8 cellular contexts compared by ENCODE assay signal in genomic region chr18:12990662-12990976, GRCh38. TPM values are rescaled to one million over a fixed set of nuclear protein-coding genes. Genes with fewer than 3 reads are reported as not detected.
DNase-seq lines count a peak whose midpoint lies in the region; ATAC-seq and TF ChIP-seq lines count a peak whose summit lies in the region.

No MANE protein-coding gene starts in this region.

- DNase-seq in HFF-Myc (ENCODE audit: extremely low read depth, low read depth): no peak
- DNase-seq in activated CD8-positive, alpha-beta T cell treated with anti-CD3 and anti-CD28 coated beads for 36 hours: no peak
- DNase-seq in stimulated activated effector memory CD8-positive, alpha-beta T cell treated with anti-CD3 and anti-CD28 coated beads, Interleukin-12 subunit alpha, Interleukin-12 subunit beta, amount 100 ng/mL, for 72 hours (ENCODE audit: low spot score in 2 of 2): no peak

- intact Hi-C loops in activated CD8-positive, alpha-beta T cell treated with anti-CD3 and anti-CD28 coated beads for 36 hours (cut with micrococcal nuclease): no loop called here

- H3K27me3 Mint-ChIP-seq in activated CD8-positive, alpha-beta T cell treated with anti-CD3 and anti-CD28 coated beads for 36 hours: peaks cover 1% of the 10 kb centered on the region

- H3K4me3 ChIP-seq in BLaER1: peak overlapping the region; percentile 88
- peak overlapping the region; percentile 77 for H3K4me3 ChIP-seq in HFF-Myc (replicated peaks; ENCODE audit: low read depth, low read length)
- H3K4me3 ChIP-seq in iPS-11a (ENCODE audit: low read depth, low read length): peak overlapping the region; percentile 86

- TF ChIP-seq CTCF in HFF-Myc (IDR thresholded peaks at IDR 0.05; ENCODE audit: low read depth, low read length, missing control alignments): no peak
- no peak for TF ChIP-seq CTCF in activated CD8-positive, alpha-beta T cell treated with anti-CD3 and anti-CD28 coated beads for 36 hours (IDR thresholded peaks at IDR 0.05)

- peaks cover 28% of the 10 kb centered on the region for H3K4me1 ChIP-seq in BLaER1

- H3K9me3 Mint-ChIP-seq in activated CD8-positive, alpha-beta T cell treated with anti-CD3 and anti-CD28 coated beads for 36 hours: no peaks in the 10 kb centered on the region
- no peaks in the 10 kb centered on the region for H3K9me3 Mint-ChIP-seq in stimulated activated effector memory CD8-positive, alpha-beta T cell treated with anti-CD3 and anti-CD28 coated beads, Interleukin-12 subunit alpha, Interleukin-12 subunit beta, amount 100 ng/mL, for 72 hours

- H3K36me3 Mint-ChIP-seq in activated CD8-positive, alpha-beta T cell treated with anti-CD3 and anti-CD28 coated beads for 36 hours (ENCODE audit: low read depth): peaks cover 19% of the 10 kb centered on the region
- H3K36me3 Mint-ChIP-seq in stimulated activated effector memory CD8-positive, alpha-beta T cell treated with anti-CD3 and anti-CD28 coated beads, Interleukin-12 subunit alpha, Interleukin-12 subunit beta, amount 100 ng/mL, for 72 hours: peaks cover 31% of the 10 kb centered on the region

- H3K4me3 Mint-ChIP-seq in activated CD8-positive, alpha-beta T cell treated with anti-CD3 and anti-CD28 coated beads for 36 hours: peak overlapping the region; percentile 89
- H3K4me3 Mint-ChIP-seq in stimulated activated effector memory CD8-positive, alpha-beta T cell treated with anti-CD3 and anti-CD28 coated beads, Interleukin-12 subunit alpha, Interleukin-12 subunit beta, amount 100 ng/mL, for 72 hours: peak overlapping the region; percentile 82

- peaks cover 13% of the 10 kb centered on the region for H3K4me1 Mint-ChIP-seq in activated CD8-positive, alpha-beta T cell treated with anti-CD3 and anti-CD28 coated beads for 36 hours (ENCODE audit: low read depth)
- H3K4me1 Mint-ChIP-seq in stimulated activated effector memory CD8-positive, alpha-beta T cell treated with anti-CD3 and anti-CD28 coated beads, Interleukin-12 subunit alpha, Interleukin-12 subunit beta, amount 100 ng/mL, for 72 hours: peaks cover 43% of the 10 kb centered on the region

- H3K27ac ChIP-seq in BLaER1: peak overlapping the region; percentile 87

- H3K36me3 ChIP-seq in BLaER1: peaks cover 34% of the 10 kb centered on the region

- H3K27ac Mint-ChIP-seq in activated CD8-positive, alpha-beta T cell treated with anti-CD3 and anti-CD28 coated beads for 36 hours: peak overlapping the region; percentile 96
- peak overlapping the region; percentile 93 for H3K27ac Mint-ChIP-seq in stimulated activated effector memory CD8-positive, alpha-beta T cell treated with anti-CD3 and anti-CD28 coated beads, Interleukin-12 subunit alpha, Interleukin-12 subunit beta, amount 100 ng/mL, for 72 hours

- no peaks in the 10 kb centered on the region for H3K27me3 ChIP-seq in BLaER1

- POLR2A ChIA-PET in activated CD8-positive, alpha-beta T cell treated with anti-CD3 and anti-CD28 coated beads for 36 hours (lab: Charles Lee): interaction anchor here (0.6 to 4.9 kb wide), 19 partner anchors 10 to 288 kb away, joined by 3 to 26 read pairs (median 4); partner anchors contain the start of genes CEP76, PSMG2, PTPN2 and SEH1L

- H4K20me1 ChIP-seq in BLaER1: peaks cover 35% of the 10 kb centered on the region

- H3K9me3 ChIP-seq in BLaER1: no peaks in the 10 kb centered on the region; the same call in 1 of the 2 replicates

- CTCF ChIA-PET in activated CD8-positive, alpha-beta T cell treated with anti-CD3 and anti-CD28 coated beads for 36 hours (lab: Charles Lee): interaction anchor here (0.8 to 1.7 kb wide), 4 partner anchors 10 to 169 kb away, joined by 3 to 4 read pairs (median 4); no protein-coding TSS in a partner anchor

- no peak for ATAC-seq in activated CD8-positive, alpha-beta T cell treated with anti-CD3 and anti-CD28 coated beads for 36 hours
- no peak for ATAC-seq in stimulated activated effector memory CD8-positive, alpha-beta T cell treated with anti-CD3 and anti-CD28 coated beads, Interleukin-12 subunit alpha, Interleukin-12 subunit beta, amount 100 ng/mL, for 72 hours
- ATAC-seq in GM21529 (IDR thresholded peaks at IDR 0.05; ENCODE audit: unreplicated experiment) (no peak), HG03432 (IDR thresholded peaks at IDR 0.05; ENCODE audit: unreplicated experiment) (no peak), GM19035 (IDR thresholded peaks at IDR 0.05; ENCODE audit: unreplicated experiment) (no peak)

- peak overlapping the region; percentile 96 for H3K9ac ChIP-seq in BLaER1

- H3K4me2 ChIP-seq in BLaER1: peak overlapping the region; percentile 95

RNA-seq across cellular contexts. Expression of gene CEP192, which starts 0.5 kb away (rescaled TPM):
- 10 to 100 TPM; 39.5 to 42.9 TPM for total RNA-seq in activated CD8-positive, alpha-beta T cell treated with anti-CD3 and anti-CD28 coated beads for 36 hours

RNA-seq across cellular contexts. Expression of gene SEH1L, which starts 42.8 kb away (rescaled TPM):
- 100 to 1,000 TPM; 105 to 110 TPM for total RNA-seq in activated CD8-positive, alpha-beta T cell treated with anti-CD3 and anti-CD28 coated beads for 36 hours
